Comparison of ENCODE assay signal across 1 cellular context in genomic region chr17:17778308-17779014, GRCh38.
A peak's percentile ranks its signal among the peaks of the same experiment; 100 is the strongest.
TF ChIP-seq lines count a peak whose summit lies in the region.

No MANE protein-coding gene starts in this region.

TF ChIP-seq in liver, 16 proteins besides CTCF, POLR2A, EP300 and RAD21 (continued from another document):
- TF ChIP-seq SP1 (IDR thresholded peaks at IDR 0.05): peak; percentile 15
- TF ChIP-seq ATF3 (IDR thresholded peaks at IDR 0.05): no peak
